1 cellular context compared by ENCODE assay signal in genomic region chr20:63641146-63641791, GRCh38.
TF ChIP-seq lines count a peak whose summit lies in the region.

No MANE protein-coding gene starts in this region.

TF ChIP-seq in GM12878, 131 proteins besides CTCF, POLR2A, EP300 and RAD21 (continues in another document):
- TF ChIP-seq STAT3 (IDR thresholded peaks at IDR 0.05; ENCODE audit: low read depth, low read length) (no peak), PAX5 (IDR thresholded peaks at IDR 0.05; ENCODE audit: borderline replicate concordance, low read depth, low read length) (no peak), RBBP5 (conservative IDR thresholded peaks at IDR 0.05) (no peak), WRNIP1 (IDR thresholded peaks at IDR 0.05; ENCODE audit: borderline replicate concordance, low read depth, low read length) (no peak), RAD51 (IDR thresholded peaks at IDR 0.05) (no peak), YBX1 (IDR thresholded peaks at IDR 0.05) (no peak), SIX5 (IDR thresholded peaks at IDR 0.05; ENCODE audit: low read depth, low read length, severe bottlenecking) (no peak), IKZF1 (conservative IDR thresholded peaks at IDR 0.05) (0 out of 2 replicates have a peak, but pooled peaks have one; percentile 6), ETV6 (conservative IDR thresholded peaks at IDR 0.05 in 1 of 2, IDR thresholded peaks at IDR 0.05 in 1 of 2; ENCODE audit: borderline replicate concordance in 1 of 2, low read depth in 1 of 2) (no peak), IRF5 (IDR thresholded peaks at IDR 0.05; ENCODE audit: borderline replicate concordance) (no peak), NR2C2 (IDR thresholded peaks at IDR 0.05; ENCODE audit: borderline replicate concordance, control insufficient read depth, insufficient read length, low read depth) (no peak), SRF (IDR thresholded peaks at IDR 0.05; ENCODE audit: low read depth in 2 of 2, low read length in 2 of 2) (no peak), TCF12 (IDR thresholded peaks at IDR 0.05; ENCODE audit: low read depth, low read length) (no peak), ZNF217 (IDR thresholded peaks at IDR 0.05) (no peak), NR2C1 (IDR thresholded peaks at IDR 0.05) (no peak), HDAC2 (IDR thresholded peaks at IDR 0.05) (no peak), ASH2L (IDR thresholded peaks at IDR 0.05; ENCODE audit: borderline replicate concordance, low read depth) (no peak), SMAD5 (IDR thresholded peaks at IDR 0.05; ENCODE audit: low read depth) (no peak), TCF7 (IDR thresholded peaks at IDR 0.05; ENCODE audit: borderline replicate concordance) (no peak), IRF4 (IDR thresholded peaks at IDR 0.05; ENCODE audit: low read depth, low read length) (no peak), TARDBP (IDR thresholded peaks at IDR 0.05; ENCODE audit: borderline replicate concordance) (no peak), KDM1A (IDR thresholded peaks at IDR 0.05; ENCODE audit: borderline replicate concordance) (no peak), BHLHE40 (IDR thresholded peaks at IDR 0.05; ENCODE audit: borderline replicate concordance in 1 of 2, low read depth in 2 of 2, low read length in 1 of 2) (peak in 1 of 2 experiments; percentile 40; a peak in 2 of 4 replicates), IKZF2 (IDR thresholded peaks at IDR 0.05) (0 out of 4 replicates have a peak, but pooled peaks of 1 of the 2 experiments have one; percentile 9), TAF1 (IDR thresholded peaks at IDR 0.05; ENCODE audit: borderline replicate concordance, low read depth, low read length) (0 out of 2 replicates have a peak, but pooled peaks have one; percentile 15), ZNF384 (IDR thresholded peaks at IDR 0.05; ENCODE audit: borderline replicate concordance, low read depth, low read length) (no peak), SMARCA5 (IDR thresholded peaks at IDR 0.05) (0 out of 2 replicates have a peak, but pooled peaks have one; percentile 25), SREBF1 (IDR thresholded peaks at IDR 0.05; ENCODE audit: low read length) (no peak), MEF2B (IDR thresholded peaks at IDR 0.05; ENCODE audit: partially characterized antibody, poor library complexity, severe bottlenecking) (no peak), BCL3 (IDR thresholded peaks at IDR 0.05; ENCODE audit: borderline replicate concordance, insufficient read depth, low read depth, low read length, poor library complexity, severe bottlenecking) (no peak), GATAD2B (conservative IDR thresholded peaks at IDR 0.05; ENCODE audit: low read depth) (peak; percentile 38; the same call in 1 of the 2 replicates), FOXM1 (IDR thresholded peaks at IDR 0.05; ENCODE audit: low read depth, low read length) (no peak), NFIC (IDR thresholded peaks at IDR 0.05; ENCODE audit: low read depth, low read length) (no peak), LARP7 (IDR thresholded peaks at IDR 0.05) (peak; percentile 45; the same call in 1 of the 2 replicates), CHD1 (IDR thresholded peaks at IDR 0.05; ENCODE audit: low read depth, low read length) (no peak), PAX8 (IDR thresholded peaks at IDR 0.05) (no peak), STAT1 (conservative IDR thresholded peaks at IDR 0.05) (no peak), BCL11A (IDR thresholded peaks at IDR 0.05; ENCODE audit: low read depth, low read length) (no peak), ZSCAN29 (IDR thresholded peaks at IDR 0.05) (no peak), ATF7 (IDR thresholded peaks at IDR 0.05; ENCODE audit: low read depth) (no peak)
- TF ChIP-seq, protein P1, sequence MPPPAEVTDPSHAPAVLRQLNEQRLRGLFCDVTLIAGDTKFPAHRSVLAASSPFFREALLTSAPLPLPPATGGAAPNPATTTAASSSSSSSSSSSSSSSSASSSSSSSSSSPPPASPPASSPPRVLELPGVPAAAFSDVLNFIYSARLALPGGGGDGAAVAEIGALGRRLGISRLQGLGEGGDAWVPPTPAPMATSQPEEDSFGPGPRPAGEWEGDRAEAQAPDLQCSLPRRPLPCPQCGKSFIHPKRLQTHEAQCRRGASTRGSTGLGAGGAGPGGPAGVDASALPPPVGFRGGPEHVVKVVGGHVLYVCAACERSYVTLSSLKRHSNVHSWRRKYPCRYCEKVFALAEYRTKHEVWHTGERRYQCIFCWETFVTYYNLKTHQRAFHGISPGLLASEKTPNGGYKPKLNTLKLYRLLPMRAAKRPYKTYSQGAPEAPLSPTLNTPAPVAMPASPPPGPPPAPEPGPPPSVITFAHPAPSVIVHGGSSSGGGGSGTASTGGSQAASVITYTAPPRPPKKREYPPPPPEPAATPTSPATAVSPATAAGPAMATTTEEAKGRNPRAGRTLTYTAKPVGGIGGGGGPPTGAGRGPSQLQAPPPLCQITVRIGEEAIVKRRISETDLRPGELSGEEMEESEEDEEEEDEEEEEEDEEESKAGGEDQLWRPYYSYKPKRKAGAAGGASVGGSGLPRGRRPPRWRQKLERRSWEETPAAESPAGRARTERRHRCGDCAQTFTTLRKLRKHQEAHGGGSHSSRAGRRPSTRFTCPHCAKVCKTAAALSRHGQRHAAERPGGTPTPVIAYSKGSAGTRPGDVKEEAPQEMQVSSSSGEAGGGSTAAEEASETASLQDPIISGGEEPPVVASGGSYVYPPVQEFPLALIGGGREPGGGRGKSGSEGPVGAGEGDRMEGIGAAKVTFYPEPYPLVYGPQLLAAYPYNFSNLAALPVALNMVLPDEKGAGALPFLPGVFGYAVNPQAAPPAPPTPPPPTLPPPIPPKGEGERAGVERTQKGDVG (CRISPR knock-in tag; IDR thresholded peaks at IDR 0.05) = no peak
- TF ChIP-seq, protein P2, sequence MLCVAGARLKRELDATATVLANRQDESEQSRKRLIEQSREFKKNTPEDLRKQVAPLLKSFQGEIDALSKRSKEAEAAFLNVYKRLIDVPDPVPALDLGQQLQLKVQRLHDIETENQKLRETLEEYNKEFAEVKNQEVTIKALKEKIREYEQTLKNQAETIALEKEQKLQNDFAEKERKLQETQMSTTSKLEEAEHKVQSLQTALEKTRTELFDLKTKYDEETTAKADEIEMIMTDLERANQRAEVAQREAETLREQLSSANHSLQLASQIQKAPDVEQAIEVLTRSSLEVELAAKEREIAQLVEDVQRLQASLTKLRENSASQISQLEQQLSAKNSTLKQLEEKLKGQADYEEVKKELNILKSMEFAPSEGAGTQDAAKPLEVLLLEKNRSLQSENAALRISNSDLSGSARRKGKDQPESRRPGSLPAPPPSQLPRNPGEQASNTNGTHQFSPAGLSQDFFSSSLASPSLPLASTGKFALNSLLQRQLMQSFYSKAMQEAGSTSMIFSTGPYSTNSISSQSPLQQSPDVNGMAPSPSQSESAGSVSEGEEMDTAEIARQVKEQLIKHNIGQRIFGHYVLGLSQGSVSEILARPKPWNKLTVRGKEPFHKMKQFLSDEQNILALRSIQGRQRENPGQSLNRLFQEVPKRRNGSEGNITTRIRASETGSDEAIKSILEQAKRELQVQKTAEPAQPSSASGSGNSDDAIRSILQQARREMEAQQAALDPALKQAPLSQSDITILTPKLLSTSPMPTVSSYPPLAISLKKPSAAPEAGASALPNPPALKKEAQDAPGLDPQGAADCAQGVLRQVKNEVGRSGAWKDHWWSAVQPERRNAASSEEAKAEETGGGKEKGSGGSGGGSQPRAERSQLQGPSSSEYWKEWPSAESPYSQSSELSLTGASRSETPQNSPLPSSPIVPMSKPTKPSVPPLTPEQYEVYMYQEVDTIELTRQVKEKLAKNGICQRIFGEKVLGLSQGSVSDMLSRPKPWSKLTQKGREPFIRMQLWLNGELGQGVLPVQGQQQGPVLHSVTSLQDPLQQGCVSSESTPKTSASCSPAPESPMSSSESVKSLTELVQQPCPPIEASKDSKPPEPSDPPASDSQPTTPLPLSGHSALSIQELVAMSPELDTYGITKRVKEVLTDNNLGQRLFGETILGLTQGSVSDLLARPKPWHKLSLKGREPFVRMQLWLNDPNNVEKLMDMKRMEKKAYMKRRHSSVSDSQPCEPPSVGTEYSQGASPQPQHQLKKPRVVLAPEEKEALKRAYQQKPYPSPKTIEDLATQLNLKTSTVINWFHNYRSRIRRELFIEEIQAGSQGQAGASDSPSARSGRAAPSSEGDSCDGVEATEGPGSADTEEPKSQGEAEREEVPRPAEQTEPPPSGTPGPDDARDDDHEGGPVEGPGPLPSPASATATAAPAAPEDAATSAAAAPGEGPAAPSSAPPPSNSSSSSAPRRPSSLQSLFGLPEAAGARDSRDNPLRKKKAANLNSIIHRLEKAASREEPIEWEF (IDR thresholded peaks at IDR 0.05; ENCODE audit: insufficient replicate concordance, low read depth, low read length) = no peak
- TF ChIP-seq, protein P3, sequence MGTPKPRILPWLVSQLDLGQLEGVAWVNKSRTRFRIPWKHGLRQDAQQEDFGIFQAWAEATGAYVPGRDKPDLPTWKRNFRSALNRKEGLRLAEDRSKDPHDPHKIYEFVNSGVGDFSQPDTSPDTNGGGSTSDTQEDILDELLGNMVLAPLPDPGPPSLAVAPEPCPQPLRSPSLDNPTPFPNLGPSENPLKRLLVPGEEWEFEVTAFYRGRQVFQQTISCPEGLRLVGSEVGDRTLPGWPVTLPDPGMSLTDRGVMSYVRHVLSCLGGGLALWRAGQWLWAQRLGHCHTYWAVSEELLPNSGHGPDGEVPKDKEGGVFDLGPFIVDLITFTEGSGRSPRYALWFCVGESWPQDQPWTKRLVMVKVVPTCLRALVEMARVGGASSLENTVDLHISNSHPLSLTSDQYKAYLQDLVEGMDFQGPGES (IDR thresholded peaks at IDR 0.05) = no peak
- TF ChIP-seq, protein P4, sequence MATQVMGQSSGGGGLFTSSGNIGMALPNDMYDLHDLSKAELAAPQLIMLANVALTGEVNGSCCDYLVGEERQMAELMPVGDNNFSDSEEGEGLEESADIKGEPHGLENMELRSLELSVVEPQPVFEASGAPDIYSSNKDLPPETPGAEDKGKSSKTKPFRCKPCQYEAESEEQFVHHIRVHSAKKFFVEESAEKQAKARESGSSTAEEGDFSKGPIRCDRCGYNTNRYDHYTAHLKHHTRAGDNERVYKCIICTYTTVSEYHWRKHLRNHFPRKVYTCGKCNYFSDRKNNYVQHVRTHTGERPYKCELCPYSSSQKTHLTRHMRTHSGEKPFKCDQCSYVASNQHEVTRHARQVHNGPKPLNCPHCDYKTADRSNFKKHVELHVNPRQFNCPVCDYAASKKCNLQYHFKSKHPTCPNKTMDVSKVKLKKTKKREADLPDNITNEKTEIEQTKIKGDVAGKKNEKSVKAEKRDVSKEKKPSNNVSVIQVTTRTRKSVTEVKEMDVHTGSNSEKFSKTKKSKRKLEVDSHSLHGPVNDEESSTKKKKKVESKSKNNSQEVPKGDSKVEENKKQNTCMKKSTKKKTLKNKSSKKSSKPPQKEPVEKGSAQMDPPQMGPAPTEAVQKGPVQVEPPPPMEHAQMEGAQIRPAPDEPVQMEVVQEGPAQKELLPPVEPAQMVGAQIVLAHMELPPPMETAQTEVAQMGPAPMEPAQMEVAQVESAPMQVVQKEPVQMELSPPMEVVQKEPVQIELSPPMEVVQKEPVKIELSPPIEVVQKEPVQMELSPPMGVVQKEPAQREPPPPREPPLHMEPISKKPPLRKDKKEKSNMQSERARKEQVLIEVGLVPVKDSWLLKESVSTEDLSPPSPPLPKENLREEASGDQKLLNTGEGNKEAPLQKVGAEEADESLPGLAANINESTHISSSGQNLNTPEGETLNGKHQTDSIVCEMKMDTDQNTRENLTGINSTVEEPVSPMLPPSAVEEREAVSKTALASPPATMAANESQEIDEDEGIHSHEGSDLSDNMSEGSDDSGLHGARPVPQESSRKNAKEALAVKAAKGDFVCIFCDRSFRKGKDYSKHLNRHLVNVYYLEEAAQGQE (IDR thresholded peaks at IDR 0.05; ENCODE audit: low read depth, low read length) = no peak
- TF ChIP-seq, protein P5, sequence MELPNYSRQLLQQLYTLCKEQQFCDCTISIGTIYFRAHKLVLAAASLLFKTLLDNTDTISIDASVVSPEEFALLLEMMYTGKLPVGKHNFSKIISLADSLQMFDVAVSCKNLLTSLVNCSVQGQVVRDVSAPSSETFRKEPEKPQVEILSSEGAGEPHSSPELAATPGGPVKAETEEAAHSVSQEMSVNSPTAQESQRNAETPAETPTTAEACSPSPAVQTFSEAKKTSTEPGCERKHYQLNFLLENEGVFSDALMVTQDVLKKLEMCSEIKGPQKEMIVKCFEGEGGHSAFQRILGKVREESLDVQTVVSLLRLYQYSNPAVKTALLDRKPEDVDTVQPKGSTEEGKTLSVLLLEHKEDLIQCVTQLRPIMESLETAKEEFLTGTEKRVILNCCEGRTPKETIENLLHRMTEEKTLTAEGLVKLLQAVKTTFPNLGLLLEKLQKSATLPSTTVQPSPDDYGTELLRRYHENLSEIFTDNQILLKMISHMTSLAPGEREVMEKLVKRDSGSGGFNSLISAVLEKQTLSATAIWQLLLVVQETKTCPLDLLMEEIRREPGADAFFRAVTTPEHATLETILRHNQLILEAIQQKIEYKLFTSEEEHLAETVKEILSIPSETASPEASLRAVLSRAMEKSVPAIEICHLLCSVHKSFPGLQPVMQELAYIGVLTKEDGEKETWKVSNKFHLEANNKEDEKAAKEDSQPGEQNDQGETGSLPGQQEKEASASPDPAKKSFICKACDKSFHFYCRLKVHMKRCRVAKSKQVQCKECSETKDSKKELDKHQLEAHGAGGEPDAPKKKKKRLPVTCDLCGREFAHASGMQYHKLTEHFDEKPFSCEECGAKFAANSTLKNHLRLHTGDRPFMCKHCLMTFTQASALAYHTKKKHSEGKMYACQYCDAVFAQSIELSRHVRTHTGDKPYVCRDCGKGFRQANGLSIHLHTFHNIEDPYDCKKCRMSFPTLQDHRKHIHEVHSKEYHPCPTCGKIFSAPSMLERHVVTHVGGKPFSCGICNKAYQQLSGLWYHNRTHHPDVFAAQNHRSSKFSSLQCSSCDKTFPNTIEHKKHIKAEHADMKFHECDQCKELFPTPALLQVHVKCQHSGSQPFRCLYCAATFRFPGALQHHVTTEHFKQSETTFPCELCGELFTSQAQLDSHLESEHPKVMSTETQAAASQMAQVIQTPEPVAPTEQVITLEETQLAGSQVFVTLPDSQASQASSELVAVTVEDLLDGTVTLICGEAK (IDR thresholded peaks at IDR 0.05; ENCODE audit: borderline replicate concordance) = no peak
